In genomic region chr12:6614513-6615177, GRCh38 we compare ENCODE assay signal across 8 cellular contexts.
DNase-seq lines count a peak whose midpoint lies in the region; ATAC-seq and TF ChIP-seq lines count a peak whose summit lies in the region.

No MANE protein-coding gene starts in this region.

- no peak for ATAC-seq in activated naive CD8-positive, alpha-beta T cell treated with anti-CD3 and anti-CD28 coated beads, Interleukin-2, amount 50 U/mL, for 24 hours
- no peak for ATAC-seq in GM18505 (IDR thresholded peaks at IDR 0.05; ENCODE audit: unreplicated experiment)
- ATAC-seq in HG02623 (IDR thresholded peaks at IDR 0.05; ENCODE audit: unreplicated experiment) = no peak

- no peaks in the 10 kb centered on the region for H3K9me3 Mint-ChIP-seq in activated naive CD8-positive, alpha-beta T cell treated with anti-CD3 and anti-CD28 coated beads, Interleukin-2, amount 50 U/mL, for 24 hours

- no peaks in the 10 kb centered on the region for H3K27me3 Mint-ChIP-seq in activated naive CD8-positive, alpha-beta T cell treated with anti-CD3 and anti-CD28 coated beads, Interleukin-2, amount 50 U/mL, for 24 hours

- no peak for TF ChIP-seq POLR2A in GM18505 (IDR thresholded peaks at IDR 0.05; ENCODE audit: borderline replicate concordance, extremely low read depth, insufficient read depth, insufficient read length)

- H3K27ac ChIP-seq in layer of hippocampus (ENCODE audit: low read depth, low read length) = peak overlapping the region; percentile 99

- no peaks in the 10 kb centered on the region for H3K27me3 ChIP-seq in layer of hippocampus (ENCODE audit: control insufficient read depth, insufficient read depth, low read length)

- no peaks in the 10 kb centered on the region for H3K36me3 Mint-ChIP-seq in activated naive CD8-positive, alpha-beta T cell treated with anti-CD3 and anti-CD28 coated beads, Interleukin-2, amount 50 U/mL, for 24 hours (ENCODE audit: low read depth)

- H3K27ac Mint-ChIP-seq in activated naive CD8-positive, alpha-beta T cell treated with anti-CD3 and anti-CD28 coated beads, Interleukin-2, amount 50 U/mL, for 24 hours = peak overlapping the region; percentile 42

- no peak overlapping the region for H3K4me3 Mint-ChIP-seq in activated naive CD8-positive, alpha-beta T cell treated with anti-CD3 and anti-CD28 coated beads, Interleukin-2, amount 50 U/mL, for 24 hours

- peak; percentile 33 for DNase-seq in NCI-H82 (lab: John Stamatoyannopoulos, UW)
- no peak for DNase-seq in NCI-H82 treated with DMSO at 0.1 percent for 48 hours (lab: John Stamatoyannopoulos, UW; ENCODE audit: unreplicated experiment)
- no peak for DNase-seq in activated naive CD8-positive, alpha-beta T cell treated with anti-CD3 and anti-CD28 coated beads, Interleukin-2, amount 50 U/mL, for 24 hours
- DNase-seq in superior temporal gyrus (ENCODE audit: extremely low spot score) = peak; percentile 39
- no peak for DNase-seq in Ammon's horn (ENCODE audit: low spot score)

- H3K4me1 Mint-ChIP-seq in activated naive CD8-positive, alpha-beta T cell treated with anti-CD3 and anti-CD28 coated beads, Interleukin-2, amount 50 U/mL, for 24 hours = peaks cover 49% of the 10 kb centered on the region

Comparison
In these comparisons a context has a peak if more than half of its experiments do, and no peak if none do; other contexts are left out.
1. DNase-seq: peak in NCI-H82 (single experiment) and superior temporal gyrus (single experiment); none in NCI-H82 treated with DMSO at 0.1 percent for 48 hours (single experiment), activated naive CD8-positive, alpha-beta T cell treated with anti-CD3 and anti-CD28 coated beads, Interleukin-2, amount 50 U/mL, for 24 hours (single experiment) and Ammon's horn (single experiment).